In the genomic region with DNA sequence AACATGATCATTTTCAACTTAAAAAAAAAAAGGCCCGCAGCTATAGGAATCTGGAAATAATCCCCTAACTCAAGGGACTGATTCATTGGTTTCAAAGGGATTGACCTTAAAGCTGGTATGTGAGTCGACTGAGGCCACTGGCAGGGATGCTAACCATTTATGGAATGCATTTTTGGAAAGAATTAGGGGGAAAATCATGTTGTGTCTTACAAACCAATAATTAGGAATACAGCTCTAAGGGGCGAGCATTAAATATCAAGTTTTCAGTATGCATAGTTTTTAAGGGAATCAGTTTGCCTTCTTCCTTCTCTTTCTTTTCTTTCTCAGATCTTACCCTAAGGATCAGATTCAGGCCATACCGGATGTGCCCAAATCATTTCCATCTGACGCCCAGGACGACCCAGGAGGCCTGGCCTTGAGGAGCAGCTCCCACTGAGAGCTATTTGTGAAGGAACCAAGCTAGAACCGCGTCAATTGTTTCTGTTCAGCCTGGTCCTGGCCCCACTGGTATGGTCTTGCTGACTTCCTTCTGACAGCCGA, we compare ENCODE assay signal across 14 cellular contexts. TPM values are rescaled to one million over a fixed set of nuclear protein-coding genes. Genes with fewer than 3 reads are reported as not detected.
DNase-seq lines count a peak whose midpoint lies in the region; ATAC-seq and TF ChIP-seq lines count a peak whose summit lies in the region.
"Had no signal": no experiment of that assay in that cellular context is flagged by ENCODE, and none has a peak within 500 bp of the region (broad histone marks: within the 10 kb centered on the region; RNA-seq: fewer than 3 reads in every experiment).

No MANE protein-coding gene starts in this region.

- H3K27ac ChIP-seq in thoracic aorta, result peak overlapping the region; percentile 84 to 95
- H3K27ac ChIP-seq: SK-N-MC had no signal

- H3K4me3 ChIP-seq in HAP-1 (no peak overlapping the region), thoracic aorta (no peak overlapping the region)
- H3K4me3 ChIP-seq: SK-N-MC had no signal

- DNase-seq in HAP-1 (ENCODE audit: low spot score in 2 of 2) (peak; percentile 39 to 68), brain pericyte (ENCODE audit: low read depth, low spot score) (peak; percentile 85), iPS-NIHi11 (ENCODE audit: low spot score) (peak; percentile 28), thoracic aorta (ENCODE audit: low spot score) (no peak), RPMI8226 (no peak), DMS 273 treated with DMSO at 0.1 percent for 48 hours (lab: John Stamatoyannopoulos, UW) (no peak), T-helper 2 cell (no peak), NCI-H510A (lab: John Stamatoyannopoulos, UW) (no peak)
- DNase-seq: activated T-cell treated with anti-CD3 and anti-CD28 coated beads, Interleukin-2, amount 50 U/mL, for 48 hours; H9; kidney; NCI-H1436; NCI-H748 treated with DMSO at 0.1 percent for 48 hours had no signal

- H3K4me1 ChIP-seq in HAP-1 (peaks cover 85% of the 10 kb centered on the region), thoracic aorta (ENCODE audit: control insufficient read depth in 1 of 2, low read depth in 2 of 2) (peaks cover 36 to 64% of the 10 kb centered on the region in 2 donors)

- no peak for ATAC-seq in thoracic aorta (ENCODE audit: insufficient number of reproducible peaks, low FRiP score, low read depth)

- in situ Hi-C loops in HAP-1 (cut with MboI; ENCODE audit: low sequenced_read_pairs), result no loop called here

- H3K9me3 ChIP-seq in HAP-1 (no peaks in the 10 kb centered on the region), thoracic aorta (no peaks in the 10 kb centered on the region)

- H3K36me3 ChIP-seq in HAP-1 (replicated peaks) (no peaks in the 10 kb centered on the region), thoracic aorta (no peaks in the 10 kb centered on the region)

- H3K27me3 ChIP-seq in HAP-1 (ENCODE audit: low read depth) (no peaks in the 10 kb centered on the region), thoracic aorta (replicated peaks; ENCODE audit: insufficient read depth) (no peaks in the 10 kb centered on the region)

- no peak for TF ChIP-seq CTCF in thoracic aorta (IDR thresholded peaks at IDR 0.05)

RNA-seq across cellular contexts. Expression of a gene that starts 48.7 kb away (rescaled TPM):
- 10 to 100 TPM; 20.0 to 22.3 TPM for total RNA-seq in thoracic aorta

Comparison
In these comparisons a context has a peak if more than half of its experiments do, and no peak if none do; other contexts are left out.
1. DNase-seq: peak in HAP-1 (2 of 2), brain pericyte (single experiment) and iPS-NIHi11 (single experiment); none in thoracic aorta (single experiment), RPMI8226 (single experiment), DMS 273 treated with DMSO at 0.1 percent for 48 hours (single experiment), T-helper 2 cell (0 of 5) and NCI-H510A (single experiment).